16 cellular contexts compared by ENCODE assay signal in the genomic region with DNA sequence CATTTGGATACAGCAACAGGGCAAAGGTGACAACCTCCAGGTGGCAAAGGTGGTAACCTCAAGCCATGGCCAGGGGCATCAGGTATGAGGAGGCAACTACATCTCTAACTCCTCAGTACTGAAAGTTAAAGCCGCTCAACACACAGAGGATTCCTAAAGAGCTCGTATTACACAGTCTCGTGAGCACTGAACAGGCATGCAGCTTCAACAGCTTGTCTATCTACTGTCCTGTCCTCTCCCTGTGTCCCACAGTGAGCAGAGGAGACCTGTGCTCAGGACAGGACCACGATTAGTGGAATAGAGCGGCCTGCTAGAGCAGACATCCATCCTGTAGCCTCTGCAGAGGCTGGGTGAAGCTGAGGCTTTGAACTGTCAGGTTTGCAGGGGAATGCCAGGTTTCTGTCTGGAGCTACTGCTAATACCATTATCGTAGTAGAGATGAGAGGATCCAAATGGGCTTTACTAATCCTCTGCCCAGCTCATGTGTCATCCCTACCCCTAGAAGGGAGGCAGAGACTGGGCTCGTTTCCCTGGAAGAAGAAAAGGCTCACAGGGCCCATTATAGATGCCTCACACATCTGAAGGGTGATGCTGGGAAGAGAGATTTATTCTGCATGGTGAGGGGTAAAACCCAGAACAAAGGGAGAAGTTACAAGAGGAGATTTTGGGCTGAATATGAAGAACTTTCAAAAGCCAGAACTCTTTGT.
DNase-seq lines count a peak whose midpoint lies in the region; ATAC-seq and TF ChIP-seq lines count a peak whose summit lies in the region.
"Had no signal": no experiment of that assay in that cellular context is flagged by ENCODE, and none has a peak within 500 bp of the region (broad histone marks: within the 10 kb centered on the region; RNA-seq: fewer than 3 reads in every experiment).

No MANE protein-coding gene starts in this region.

- no peak overlapping the region for H3K9ac ChIP-seq in neural progenitor cell
- H3K9ac ChIP-seq: BLaER1 treated with 17β-estradiol and CSF1 and Interleukin-3, amounts not matched to agents 10 nM and 100 nM; GM23248 had no signal

- H3K27ac Mint-ChIP-seq in GM23338 (no peak overlapping the region), neural progenitor cell (no peak overlapping the region)
- H3K27ac Mint-ChIP-seq: CD4-positive, CD25-positive, alpha-beta regulatory T cell had no signal

- H3K4me2 ChIP-seq in GM23338, result no peak overlapping the region
- no peak overlapping the region for H3K4me2 ChIP-seq in neural progenitor cell
- H3K4me2 ChIP-seq: BLaER1 treated with 17β-estradiol and CSF1 and Interleukin-3, amounts not matched to agents 10 nM and 100 nM had no signal

- H3K4me3 Mint-ChIP-seq in GM23338 (no peak overlapping the region), neural progenitor cell (no peak overlapping the region)
- H3K4me3 Mint-ChIP-seq: CD4-positive, CD25-positive, alpha-beta regulatory T cell had no signal

- H3K9me3 ChIP-seq in WERI-Rb-1 (ENCODE audit: severe bottlenecking), result no peaks in the 10 kb centered on the region
- H3K9me3 ChIP-seq in neural progenitor cell (ENCODE audit: low read depth), result no peaks in the 10 kb centered on the region
- H3K9me3 ChIP-seq: BLaER1 treated with 17β-estradiol and CSF1 and Interleukin-3, amounts not matched to agents 10 nM and 100 nM had no signal

- TF ChIP-seq CTCF in GM23338 (conservative IDR thresholded peaks at IDR 0.05; ENCODE audit: low read depth in 2 of 2), result no peak
- no peak for TF ChIP-seq CTCF in WERI-Rb-1 (IDR thresholded peaks at IDR 0.05; ENCODE audit: low read depth, low read length)
- no peak for TF ChIP-seq CTCF in neural progenitor cell (IDR thresholded peaks at IDR 0.05)
- TF ChIP-seq CTCF in GM20000 (IDR thresholded peaks at IDR 0.05; ENCODE audit: extremely low read depth, missing control alignments), result no peak

- H3K79me2 ChIP-seq in GM23338 (replicated peaks; ENCODE audit: insufficient read depth) (peaks cover 20% of the 10 kb centered on the region), neural progenitor cell (ENCODE audit: low read depth) (no peaks in the 10 kb centered on the region)

- H3K27ac ChIP-seq in GM23338 (ENCODE audit: low read depth) (no peak overlapping the region), WERI-Rb-1 (no peak overlapping the region), neural progenitor cell (no peak overlapping the region)
- H3K27ac ChIP-seq: BLaER1 treated with 17β-estradiol and CSF1 and Interleukin-3, amounts not matched to agents 10 nM and 100 nM; GM23248; HL-60 had no signal

- H3F3A ChIP-seq in GM23338 (replicated peaks; ENCODE audit: low read depth) (no peaks in the 10 kb centered on the region), neural progenitor cell (ENCODE audit: low read depth) (no peaks in the 10 kb centered on the region)

- H3K36me3 Mint-ChIP-seq in GM23338 (ENCODE audit: low read depth), result no peaks in the 10 kb centered on the region
- no peaks in the 10 kb centered on the region for H3K36me3 Mint-ChIP-seq in neural progenitor cell
- H3K36me3 Mint-ChIP-seq: CD4-positive, CD25-positive, alpha-beta regulatory T cell had no signal

- peaks cover 23% of the 10 kb centered on the region; the same call in 1 of the 2 replicates for H4K20me1 ChIP-seq in GM23338 (replicated peaks; ENCODE audit: insufficient read depth)
- H4K20me1 ChIP-seq in neural progenitor cell (ENCODE audit: low read depth), result peaks cover 12% of the 10 kb centered on the region

- peak; percentile 29 to 80 for DNase-seq in NCI-H524 (lab: John Stamatoyannopoulos, UW)
- no peak for DNase-seq in NCI-H524 treated with DMSO at 0.1 percent for 48 hours (lab: John Stamatoyannopoulos, UW)
- DNase-seq in GM23338 (ENCODE audit: low spot score), result no peak
- DNase-seq in WERI-Rb-1, result peak; percentile 30
- DNase-seq in neural progenitor cell (ENCODE audit: low spot score), result peak; percentile 12
- DNase-seq in NCI-H2081 treated with DMSO at 0.1 percent for 48 hours (lab: John Stamatoyannopoulos, UW), result no peak
- no peak for DNase-seq in activated T-cell treated with anti-CD3 and anti-CD28 coated beads, Interleukin-2, amount 50 U/mL, for 48 hours
- DNase-seq in GM20000 (ENCODE audit: low spot score), result no peak
- DNase-seq: 8988T; CD4-positive, CD25-positive, alpha-beta regulatory T cell; DMS53; GF-D8; GM23248; H7 had no signal

- H2AFZ ChIP-seq in GM23338, result no peak overlapping the region
- H2AFZ ChIP-seq in neural progenitor cell (replicated peaks), result no peak overlapping the region
- H2AFZ ChIP-seq: GM23248 had no signal

- peak; percentile 55 for ATAC-seq in GM23338

- H3K4me1 Mint-ChIP-seq in GM23338, result peaks cover 16% of the 10 kb centered on the region
- H3K4me1 Mint-ChIP-seq in neural progenitor cell, result peaks cover 43% of the 10 kb centered on the region
- H3K4me1 Mint-ChIP-seq: CD4-positive, CD25-positive, alpha-beta regulatory T cell had no signal

- H3K36me3 ChIP-seq in GM23338 (ENCODE audit: insufficient read depth) (no peaks in the 10 kb centered on the region), WERI-Rb-1 (no peaks in the 10 kb centered on the region), neural progenitor cell (no peaks in the 10 kb centered on the region)

- H3K9me2 ChIP-seq in GM23338 (ENCODE audit: insufficient read depth), result no peaks in the 10 kb centered on the region

- H3K9me3 Mint-ChIP-seq in GM23338 (no peaks in the 10 kb centered on the region), neural progenitor cell (no peaks in the 10 kb centered on the region)

- peaks cover 9% of the 10 kb centered on the region for H3K27me3 Mint-ChIP-seq in GM23338 (ENCODE audit: insufficient read depth, low read depth, poor library complexity)
- H3K27me3 Mint-ChIP-seq in neural progenitor cell (ENCODE audit: insufficient read depth, low read depth), result no peaks in the 10 kb centered on the region

- H3K4me3 ChIP-seq in GM23338, result no peak overlapping the region
- no peak overlapping the region for H3K4me3 ChIP-seq in WERI-Rb-1 (ENCODE audit: low read depth, low read length)
- H3K4me3 ChIP-seq in neural progenitor cell, result no peak overlapping the region
- H3K4me3 ChIP-seq: BLaER1 treated with 17β-estradiol and CSF1 and Interleukin-3, amounts not matched to agents 10 nM and 100 nM; GM23248 had no signal

- H3K4me1 ChIP-seq in GM23338 (ENCODE audit: insufficient read depth), result peaks cover 6% of the 10 kb centered on the region; the same call in 1 of the 2 replicates
- peaks cover 10% of the 10 kb centered on the region for H3K4me1 ChIP-seq in neural progenitor cell

- no peaks in the 10 kb centered on the region for H3K27me3 ChIP-seq in GM23338 (ENCODE audit: insufficient read depth)
- H3K27me3 ChIP-seq in WERI-Rb-1 (ENCODE audit: insufficient read depth, low read depth, severe bottlenecking), result no peaks in the 10 kb centered on the region
- H3K27me3 ChIP-seq in neural progenitor cell, result no peaks in the 10 kb centered on the region
- H3K27me3 ChIP-seq: BLaER1 treated with 17β-estradiol and CSF1 and Interleukin-3, amounts not matched to agents 10 nM and 100 nM had no signal

TF ChIP-seq in GM23338, 12 proteins besides CTCF, POLR2A, EP300 and RAD21 (continues in another document):
- TF ChIP-seq STAT1 (IDR thresholded peaks at IDR 0.05; ENCODE audit: unreplicated experiment) (no peak), CREB1 (CRISPR knock-in tag; IDR thresholded peaks at IDR 0.05; ENCODE audit: low read depth) (no peak), POLR2AphosphoS5 (IDR thresholded peaks at IDR 0.05; ENCODE audit: low read depth) (no peak), EZH2phosphoT487 (IDR thresholded peaks at IDR 0.05; ENCODE audit: unreplicated experiment) (no peak)
- TF ChIP-seq, protein P1, sequence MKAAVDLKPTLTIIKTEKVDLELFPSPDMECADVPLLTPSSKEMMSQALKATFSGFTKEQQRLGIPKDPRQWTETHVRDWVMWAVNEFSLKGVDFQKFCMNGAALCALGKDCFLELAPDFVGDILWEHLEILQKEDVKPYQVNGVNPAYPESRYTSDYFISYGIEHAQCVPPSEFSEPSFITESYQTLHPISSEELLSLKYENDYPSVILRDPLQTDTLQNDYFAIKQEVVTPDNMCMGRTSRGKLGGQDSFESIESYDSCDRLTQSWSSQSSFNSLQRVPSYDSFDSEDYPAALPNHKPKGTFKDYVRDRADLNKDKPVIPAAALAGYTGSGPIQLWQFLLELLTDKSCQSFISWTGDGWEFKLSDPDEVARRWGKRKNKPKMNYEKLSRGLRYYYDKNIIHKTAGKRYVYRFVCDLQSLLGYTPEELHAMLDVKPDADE (IDR thresholded peaks at IDR 0.05), result no peak

Comparison
In these comparisons a context has a peak if more than half of its experiments do, and no peak if none do; other contexts are left out.
1. DNase-seq: peak in NCI-H524 (2 of 2), WERI-Rb-1 (single experiment) and neural progenitor cell (single experiment); none in NCI-H524 treated with DMSO at 0.1 percent for 48 hours (single experiment), GM23338 (single experiment), NCI-H2081 treated with DMSO at 0.1 percent for 48 hours (single experiment), activated T-cell treated with anti-CD3 and anti-CD28 coated beads, Interleukin-2, amount 50 U/mL, for 48 hours (0 of 2) and GM20000 (single experiment).